21 cellular contexts compared by ENCODE assay signal in genomic region chr6:167559675-167560479, GRCh38.
A peak's percentile ranks its signal among the peaks of the same experiment; 100 is the strongest.
DNase-seq lines count a peak whose midpoint lies in the region; ATAC-seq, FAIRE-seq and TF ChIP-seq lines count a peak whose summit lies in the region.
"Had no signal": no experiment of that assay in that cellular context is flagged by ENCODE, and none has a peak within 500 bp of the region (broad histone marks: within the 10 kb centered on the region; RNA-seq: fewer than 3 reads in every experiment).

No MANE protein-coding gene starts in this region.

- H3K36me3 Mint-ChIP-seq in nephron (ENCODE audit: low read depth): peaks cover 4% of the 10 kb centered on the region
- H3K36me3 Mint-ChIP-seq in activated T-cell treated with anti-CD3 and anti-CD28 coated beads, Interleukin-2, amount 50 U/mL, for 24 hours (ENCODE audit: low read depth): no peaks in the 10 kb centered on the region
- H3K36me3 Mint-ChIP-seq: activated CD4-positive, alpha-beta memory T cell treated with anti-CD3 and anti-CD28 coated beads for 36 hours; T-cell had no signal

- no peak for FAIRE-seq in urothelium cell line (lab: Jason Lieb, UNC)
- FAIRE-seq: islet of Langerhans had no signal

- no peaks in the 10 kb centered on the region for H3K36me3 ChIP-seq in cardiac muscle cell
- H3K36me3 ChIP-seq: heart left ventricle, tibial artery had no signal

- H3K4me3 Mint-ChIP-seq in nephron: peak overlapping the region in 1 of 3 experiments; percentile 1
- no peak overlapping the region for H3K4me3 Mint-ChIP-seq in activated T-cell treated with anti-CD3 and anti-CD28 coated beads, Interleukin-2, amount 50 U/mL, for 24 hours
- H3K4me3 Mint-ChIP-seq: activated CD4-positive, alpha-beta memory T cell treated with anti-CD3 and anti-CD28 coated beads for 36 hours; activated naive CD8-positive, alpha-beta T cell treated with anti-CD3 and anti-CD28 coated beads, Interleukin-2, amount 50 U/mL, for 24 hours; CD4-positive, CD25-positive, alpha-beta regulatory T cell; T-cell had no signal

- TF ChIP-seq CTCF in cardiac muscle cell (IDR thresholded peaks at IDR 0.05; ENCODE audit: low read depth, low read length) (no peak), nephron (IDR thresholded peaks at IDR 0.05; ENCODE audit: unreplicated experiment in 3 of 3) (no peak)

- H3K27me3 Mint-ChIP-seq in nephron (ENCODE audit: low read depth): peaks cover 22% of the 10 kb centered on the region
- H3K27me3 Mint-ChIP-seq in activated T-cell treated with anti-CD3 and anti-CD28 coated beads, Interleukin-2, amount 50 U/mL, for 24 hours: no peaks in the 10 kb centered on the region
- H3K27me3 Mint-ChIP-seq: activated CD4-positive, alpha-beta memory T cell treated with anti-CD3 and anti-CD28 coated beads for 36 hours; CD4-positive, CD25-positive, alpha-beta regulatory T cell had no signal

- no peaks in the 10 kb centered on the region for H3K9me3 ChIP-seq in cardiac muscle cell (ENCODE audit: low read depth)
- H3K9me3 ChIP-seq: tibial artery had no signal

- no peak for ATAC-seq in Right ventricle myocardium inferior
- ATAC-seq: activated naive CD8-positive, alpha-beta T cell treated with anti-CD3 and anti-CD28 coated beads, Interleukin-2, amount 50 U/mL, for 24 hours; T-cell had no signal

- no peak for DNase-seq in cardiac muscle cell (ENCODE audit: low read depth in 1 of 2, low spot score in 1 of 2)
- DNase-seq in Right ventricle myocardium inferior (ENCODE audit: missing footprints): no peak
- peak; percentile 57 to 88 for DNase-seq in dermis microvascular lymphatic vessel endothelial cell (ENCODE audit: low read depth in 2 of 2)
- DNase-seq in urothelium cell line (ENCODE audit: low spot score): no peak
- DNase-seq in activated T-cell treated with anti-CD3 and anti-CD28 coated beads, Interleukin-2, amount 50 U/mL, for 24 hours: no peak
- no peak for DNase-seq in HUDEP-2 (lab: John Stamatoyannopoulos, UW; ENCODE audit: unreplicated experiment in 76 of 76)
- DNase-seq in DMS 273 treated with DMSO at 0.1 percent for 48 hours (lab: John Stamatoyannopoulos, UW): no peak
- DNase-seq: activated CD4-positive, alpha-beta memory T cell treated with anti-CD3 and anti-CD28 coated beads for 36 hours; activated naive CD8-positive, alpha-beta T cell treated with anti-CD3 and anti-CD28 coated beads, Interleukin-2, amount 50 U/mL, for 24 hours; CD4-positive, CD25-positive, alpha-beta regulatory T cell; effector CD8-positive, alpha-beta T cell; EL; heart left ventricle; mesendoderm; NCI-H187; nucleus accumbens; RPMI8226; T-cell; tibial artery had no signal

- peaks cover 45% of the 10 kb centered on the region for H3K4me1 Mint-ChIP-seq in nephron
- H3K4me1 Mint-ChIP-seq in activated T-cell treated with anti-CD3 and anti-CD28 coated beads, Interleukin-2, amount 50 U/mL, for 24 hours (ENCODE audit: low read depth): no peaks in the 10 kb centered on the region
- H3K4me1 Mint-ChIP-seq: activated naive CD8-positive, alpha-beta T cell treated with anti-CD3 and anti-CD28 coated beads, Interleukin-2, amount 50 U/mL, for 24 hours; T-cell had no signal

- H3K27ac ChIP-seq in cardiac muscle cell: peak overlapping the region; percentile 95
- H3K27ac ChIP-seq: tibial artery had no signal

- peaks cover 11% of the 10 kb centered on the region for H3K4me1 ChIP-seq in cardiac muscle cell (ENCODE audit: low read depth)

- intact Hi-C loops in Right ventricle myocardium inferior (cut with DNase I): no loop called here

- H3K27me3 ChIP-seq in cardiac muscle cell: no peaks in the 10 kb centered on the region
- H3K27me3 ChIP-seq: heart left ventricle, tibial artery had no signal

- no peak overlapping the region for H3K4me3 ChIP-seq in cardiac muscle cell
- H3K4me3 ChIP-seq: heart left ventricle, tibial artery had no signal

- peaks cover 10% of the 10 kb centered on the region for H3K9me3 Mint-ChIP-seq in nephron
- H3K9me3 Mint-ChIP-seq in activated T-cell treated with anti-CD3 and anti-CD28 coated beads, Interleukin-2, amount 50 U/mL, for 24 hours: peaks cover 16% of the 10 kb centered on the region

- peak overlapping the region; percentile 86 to 98 (median 98) for H3K27ac Mint-ChIP-seq in nephron
- H3K27ac Mint-ChIP-seq in activated T-cell treated with anti-CD3 and anti-CD28 coated beads, Interleukin-2, amount 50 U/mL, for 24 hours: no peak overlapping the region
- H3K27ac Mint-ChIP-seq: activated CD4-positive, alpha-beta memory T cell treated with anti-CD3 and anti-CD28 coated beads for 36 hours; activated naive CD8-positive, alpha-beta T cell treated with anti-CD3 and anti-CD28 coated beads, Interleukin-2, amount 50 U/mL, for 24 hours; CD4-positive, CD25-positive, alpha-beta regulatory T cell; T-cell had no signal

Comparison
In these comparisons a context has a peak if more than half of its experiments do, and no peak if none do; other contexts are left out.
1. DNase-seq: peak in dermis microvascular lymphatic vessel endothelial cell (2 of 2); none in cardiac muscle cell (0 of 2), Right ventricle myocardium inferior (single experiment), urothelium cell line (single experiment), activated T-cell treated with anti-CD3 and anti-CD28 coated beads, Interleukin-2, amount 50 U/mL, for 24 hours (single experiment), HUDEP-2 (0 of 76) and DMS 273 treated with DMSO at 0.1 percent for 48 hours (single experiment).